Comparison of ENCODE assay signal across 13 cellular contexts in the genomic region with DNA sequence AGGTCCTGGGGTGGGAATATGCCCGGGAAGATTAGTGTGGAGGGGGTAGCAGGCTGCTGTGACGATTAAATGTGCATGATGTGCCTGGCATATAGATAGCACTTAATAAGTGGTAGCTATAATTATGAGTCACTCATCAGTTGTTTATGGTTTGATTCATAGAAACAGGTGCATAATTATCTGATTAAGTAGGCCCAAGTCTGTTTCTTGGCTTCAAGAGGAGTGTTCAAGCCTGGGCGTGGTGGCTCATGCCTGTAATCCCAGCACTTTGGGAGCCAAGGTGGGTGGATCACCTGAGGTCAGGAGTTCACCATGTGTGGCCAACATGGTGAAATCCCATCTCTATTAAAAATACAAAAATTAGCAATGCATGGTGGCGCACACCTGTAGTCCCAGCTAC.
DNase-seq lines count a peak whose midpoint lies in the region; ATAC-seq and TF ChIP-seq lines count a peak whose summit lies in the region.
"Had no signal": no experiment of that assay in that cellular context is flagged by ENCODE, and none has a peak within 500 bp of the region (broad histone marks: within the 10 kb centered on the region; RNA-seq: fewer than 3 reads in every experiment).

No MANE protein-coding gene starts in this region.

- no peak overlapping the region for H3K4me3 Mint-ChIP-seq in memory B cell
- H3K4me3 Mint-ChIP-seq in progenitor cell of endocrine pancreas (ENCODE audit: low read depth) = no peak overlapping the region
- H3K4me3 Mint-ChIP-seq in T-helper 2 cell treated with Interferon-gamma antibody and Interleukin-4, amounts not matched to agents 5 μg/mL and 100 μg/mL, for 36 hours = no peak overlapping the region
- H3K4me3 Mint-ChIP-seq: CD4-positive, CD25-positive, alpha-beta regulatory T cell; GM23338 had no signal

- intact Hi-C loops in OCI-LY7 (cut with micrococcal nuclease; ENCODE audit: unreplicated experiment) = loop anchor here (5.0 kb wide), 3 partner anchors 97 to 413 kb away; partner anchors contain the start of gene BEND3

- H3K9me2 ChIP-seq in DOHH2 (replicated peaks; ENCODE audit: control insufficient read depth, low read length) = no peaks in the 10 kb centered on the region
- H3K9me2 ChIP-seq in OCI-LY7 (ENCODE audit: insufficient read depth, low read length) = no peaks in the 10 kb centered on the region

- H3K9me3 ChIP-seq in DOHH2 (ENCODE audit: control insufficient read depth, insufficient read depth, low read length) = peaks cover 22% of the 10 kb centered on the region
- peaks cover 23% of the 10 kb centered on the region for H3K9me3 ChIP-seq in OCI-LY7 (ENCODE audit: low read length)

- TF ChIP-seq CTCF in DOHH2 (IDR thresholded peaks at IDR 0.05; ENCODE audit: low read depth, low read length, poor library complexity, severe bottlenecking) = no peak
- no peak for TF ChIP-seq CTCF in OCI-LY7 (conservative IDR thresholded peaks at IDR 0.05; ENCODE audit: low read length)
- no peak for TF ChIP-seq CTCF in progenitor cell of endocrine pancreas (IDR thresholded peaks at IDR 0.05; ENCODE audit: unreplicated experiment)

- peaks cover 37% of the 10 kb centered on the region for H3F3A ChIP-seq in DOHH2 (ENCODE audit: control insufficient read depth, insufficient read depth)

- POLR2A ChIA-PET in OCI-LY7 (lab: Charles Lee) = interaction anchor here (0.6 to 5.5 kb wide), 8 partner anchors 11 to 1156 kb away, joined by 3 to 64 read pairs (median 4); no protein-coding TSS in a partner anchor

- H3K27me3 Mint-ChIP-seq in memory B cell (no peaks in the 10 kb centered on the region), progenitor cell of endocrine pancreas (no peaks in the 10 kb centered on the region)
- H3K27me3 Mint-ChIP-seq in T-helper 2 cell treated with Interferon-gamma antibody and Interleukin-4, amounts not matched to agents 5 μg/mL and 100 μg/mL, for 36 hours (ENCODE audit: low read depth) = peaks cover 31% of the 10 kb centered on the region

- H3K4me3 ChIP-seq in DOHH2 (ENCODE audit: low read length) (peak overlapping the region; percentile 36), OCI-LY7 (ENCODE audit: low read depth, low read length, poor library complexity, severe bottlenecking) (peak overlapping the region; percentile 61)
- H3K4me3 ChIP-seq: A549, GM12878, GM23338 had no signal

- H3K36me3 Mint-ChIP-seq in memory B cell (peaks cover 4% of the 10 kb centered on the region), progenitor cell of endocrine pancreas (ENCODE audit: insufficient read depth) (peaks cover 5% of the 10 kb centered on the region)
- no peaks in the 10 kb centered on the region for H3K36me3 Mint-ChIP-seq in T-helper 2 cell treated with Interferon-gamma antibody and Interleukin-4, amounts not matched to agents 5 μg/mL and 100 μg/mL, for 36 hours (ENCODE audit: low read depth)
- H3K36me3 Mint-ChIP-seq: CD4-positive, CD25-positive, alpha-beta regulatory T cell had no signal

- H3K9me3 Mint-ChIP-seq in memory B cell (peaks cover 2% of the 10 kb centered on the region), progenitor cell of endocrine pancreas (ENCODE audit: low read depth) (peaks cover 15% of the 10 kb centered on the region)
- peaks cover 9% of the 10 kb centered on the region for H3K9me3 Mint-ChIP-seq in T-helper 2 cell treated with Interferon-gamma antibody and Interleukin-4, amounts not matched to agents 5 μg/mL and 100 μg/mL, for 36 hours

- BruUV-seq in OCI-LY7 (replicated peaks; lab: Mats Ljungman, UMichigan) = no TSS peak

- peak overlapping the region; percentile 8; the same call in 1 of the 2 replicates for H2AFZ ChIP-seq in OCI-LY7 (ENCODE audit: low read length)
- H2AFZ ChIP-seq: GM23338 had no signal

- H4K20me1 ChIP-seq in DOHH2 (ENCODE audit: control insufficient read depth, insufficient read depth, low read depth, low read length) (no peaks in the 10 kb centered on the region), OCI-LY7 (ENCODE audit: insufficient read depth, low read length) (no peaks in the 10 kb centered on the region)

- H3K79me2 ChIP-seq in DOHH2 (ENCODE audit: control insufficient read depth, low read length) (no peaks in the 10 kb centered on the region), OCI-LY7 (ENCODE audit: insufficient read depth, low read depth, low read length) (peaks cover 3% of the 10 kb centered on the region; the same call in 1 of the 2 replicates)

- no peaks in the 10 kb centered on the region for H3K27me3 ChIP-seq in DOHH2 (ENCODE audit: control insufficient read depth, low read length)

- no peak for ATAC-seq in memory B cell (ENCODE audit: low read depth)
- ATAC-seq: A549, GM12878, GM23338 had no signal

- CTCF ChIA-PET in OCI-LY7 (lab: Charles Lee; ENCODE audit: unreplicated experiment) = no interaction called here

- H3K4me2 ChIP-seq in DOHH2 (ENCODE audit: low read length) (peak overlapping the region; percentile 89), OCI-LY7 (ENCODE audit: low read length) (peak overlapping the region; percentile 85)
- H3K4me2 ChIP-seq: A549, GM23338 had no signal

- peak overlapping the region; percentile 99 for H3K27ac ChIP-seq in DOHH2 (ENCODE audit: low read depth, low read length)
- H3K27ac ChIP-seq in OCI-LY7 (ENCODE audit: low read depth, low read length, poor library complexity, severe bottlenecking) = peak overlapping the region; percentile 99
- H3K27ac ChIP-seq: A549 had no signal

- H3K4me1 ChIP-seq in DOHH2 (ENCODE audit: control insufficient read depth, low read length) (peaks cover 80% of the 10 kb centered on the region), OCI-LY7 (ENCODE audit: insufficient read depth, low read length, poor library complexity, severe bottlenecking) (peaks cover 53% of the 10 kb centered on the region)
- H3K4me1 ChIP-seq: A549 had no signal

- peak overlapping the region; percentile 97 for H3K27ac Mint-ChIP-seq in memory B cell
- no peak overlapping the region for H3K27ac Mint-ChIP-seq in progenitor cell of endocrine pancreas
- H3K27ac Mint-ChIP-seq in T-helper 2 cell treated with Interferon-gamma antibody and Interleukin-4, amounts not matched to agents 5 μg/mL and 100 μg/mL, for 36 hours = no peak overlapping the region
- H3K27ac Mint-ChIP-seq: CD4-positive, CD25-positive, alpha-beta regulatory T cell; GM23338 had no signal

- H3K36me3 ChIP-seq in DOHH2 (ENCODE audit: control insufficient read depth, low read length) (peaks cover 40% of the 10 kb centered on the region), OCI-LY7 (ENCODE audit: insufficient read depth, low read length) (peaks cover 21% of the 10 kb centered on the region)

- H3K4me1 Mint-ChIP-seq in memory B cell (peaks cover 59% of the 10 kb centered on the region), progenitor cell of endocrine pancreas (ENCODE audit: low read depth) (peaks cover 30% of the 10 kb centered on the region)
- peaks cover 2% of the 10 kb centered on the region for H3K4me1 Mint-ChIP-seq in T-helper 2 cell treated with Interferon-gamma antibody and Interleukin-4, amounts not matched to agents 5 μg/mL and 100 μg/mL, for 36 hours (ENCODE audit: low read depth)

- DNase-seq in OCI-LY7 (ENCODE audit: low spot score) (no peak), memory B cell (ENCODE audit: low spot score in 2 of 2) (no peak), progenitor cell of endocrine pancreas (ENCODE audit: low spot score, unreplicated experiment) (no peak), NCI-H774 (lab: John Stamatoyannopoulos, UW) (no peak), SK-N-DZ (ENCODE audit: low spot score) (no peak)
- DNase-seq in T-helper 2 cell treated with Interferon-gamma antibody and Interleukin-4, amounts not matched to agents 5 μg/mL and 100 μg/mL, for 36 hours (ENCODE audit: low spot score) = no peak
- DNase-seq: CD4-positive, CD25-positive, alpha-beta regulatory T cell; DMS53; H7 had no signal
